Comparison of ENCODE assay signal across 1 cellular context in the genomic region with DNA sequence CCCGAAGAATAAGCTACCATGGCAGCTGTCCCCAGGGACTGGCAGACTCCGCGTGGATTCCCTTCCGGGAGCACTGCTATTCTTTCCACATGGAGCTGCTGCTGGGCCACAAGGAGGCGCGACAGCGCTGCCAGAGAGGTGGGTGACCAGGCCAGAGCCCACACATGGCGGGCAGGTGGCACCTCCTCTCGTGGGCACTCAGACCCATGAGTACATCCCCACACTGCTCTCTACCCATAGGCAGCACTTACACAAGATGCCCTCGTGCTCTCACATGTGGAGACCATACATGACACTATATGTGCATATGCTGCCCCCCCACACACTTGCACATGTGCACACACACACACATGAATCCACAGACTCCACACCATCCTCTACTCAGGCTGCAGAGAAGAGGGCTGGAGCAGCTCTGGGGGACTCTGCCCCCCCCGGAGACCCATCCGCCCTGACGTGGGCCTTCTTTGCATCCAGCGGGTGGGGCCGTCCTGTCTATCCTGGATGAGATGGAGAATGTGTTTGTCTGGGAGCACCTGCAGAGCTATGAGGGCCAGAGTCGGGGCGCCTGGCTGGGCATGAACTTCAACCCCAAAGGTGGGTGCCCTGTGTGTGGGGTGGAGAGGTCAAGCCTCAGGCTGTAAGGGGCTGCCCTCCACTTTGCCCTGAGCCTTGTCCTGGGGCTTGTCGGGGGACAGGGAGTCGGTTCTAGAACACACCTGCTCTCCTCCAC.
TF ChIP-seq lines count a peak whose summit lies in the region.

No MANE protein-coding gene starts in this region.

TF ChIP-seq in HCT116, 20 proteins besides CTCF, POLR2A, EP300 and RAD21 (continued from another document):
- TF ChIP-seq, protein P1, sequence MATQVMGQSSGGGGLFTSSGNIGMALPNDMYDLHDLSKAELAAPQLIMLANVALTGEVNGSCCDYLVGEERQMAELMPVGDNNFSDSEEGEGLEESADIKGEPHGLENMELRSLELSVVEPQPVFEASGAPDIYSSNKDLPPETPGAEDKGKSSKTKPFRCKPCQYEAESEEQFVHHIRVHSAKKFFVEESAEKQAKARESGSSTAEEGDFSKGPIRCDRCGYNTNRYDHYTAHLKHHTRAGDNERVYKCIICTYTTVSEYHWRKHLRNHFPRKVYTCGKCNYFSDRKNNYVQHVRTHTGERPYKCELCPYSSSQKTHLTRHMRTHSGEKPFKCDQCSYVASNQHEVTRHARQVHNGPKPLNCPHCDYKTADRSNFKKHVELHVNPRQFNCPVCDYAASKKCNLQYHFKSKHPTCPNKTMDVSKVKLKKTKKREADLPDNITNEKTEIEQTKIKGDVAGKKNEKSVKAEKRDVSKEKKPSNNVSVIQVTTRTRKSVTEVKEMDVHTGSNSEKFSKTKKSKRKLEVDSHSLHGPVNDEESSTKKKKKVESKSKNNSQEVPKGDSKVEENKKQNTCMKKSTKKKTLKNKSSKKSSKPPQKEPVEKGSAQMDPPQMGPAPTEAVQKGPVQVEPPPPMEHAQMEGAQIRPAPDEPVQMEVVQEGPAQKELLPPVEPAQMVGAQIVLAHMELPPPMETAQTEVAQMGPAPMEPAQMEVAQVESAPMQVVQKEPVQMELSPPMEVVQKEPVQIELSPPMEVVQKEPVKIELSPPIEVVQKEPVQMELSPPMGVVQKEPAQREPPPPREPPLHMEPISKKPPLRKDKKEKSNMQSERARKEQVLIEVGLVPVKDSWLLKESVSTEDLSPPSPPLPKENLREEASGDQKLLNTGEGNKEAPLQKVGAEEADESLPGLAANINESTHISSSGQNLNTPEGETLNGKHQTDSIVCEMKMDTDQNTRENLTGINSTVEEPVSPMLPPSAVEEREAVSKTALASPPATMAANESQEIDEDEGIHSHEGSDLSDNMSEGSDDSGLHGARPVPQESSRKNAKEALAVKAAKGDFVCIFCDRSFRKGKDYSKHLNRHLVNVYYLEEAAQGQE (IDR thresholded peaks at IDR 0.05; ENCODE audit: low read depth) = no peak
- TF ChIP-seq ZFX (IDR thresholded peaks at IDR 0.05) = no peak
- TF ChIP-seq, protein P2, sequence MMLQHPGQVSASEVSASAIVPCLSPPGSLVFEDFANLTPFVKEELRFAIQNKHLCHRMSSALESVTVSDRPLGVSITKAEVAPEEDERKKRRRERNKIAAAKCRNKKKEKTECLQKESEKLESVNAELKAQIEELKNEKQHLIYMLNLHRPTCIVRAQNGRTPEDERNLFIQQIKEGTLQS (IDR thresholded peaks at IDR 0.05) = no peak
- TF ChIP-seq CEBPB (IDR thresholded peaks at IDR 0.05; ENCODE audit: low read depth) = no peak
- TF ChIP-seq ZNF274 (IDR thresholded peaks at IDR 0.05; ENCODE audit: low read depth, low read length) = no peak
- TF ChIP-seq CBX3 (IDR thresholded peaks at IDR 0.05; ENCODE audit: low read depth) = no peak
- no peak for TF ChIP-seq EGR1 (IDR thresholded peaks at IDR 0.05; ENCODE audit: low read depth)
- no peak for TF ChIP-seq TCF7L2 (IDR thresholded peaks at IDR 0.05; ENCODE audit: borderline replicate concordance, extremely low read depth, insufficient read depth, insufficient read length)
- no peak for TF ChIP-seq SRF (IDR thresholded peaks at IDR 0.05; ENCODE audit: low read depth)
TF ChIP-seq in HCT116: peak in this region for 0.
